In the genomic region with DNA sequence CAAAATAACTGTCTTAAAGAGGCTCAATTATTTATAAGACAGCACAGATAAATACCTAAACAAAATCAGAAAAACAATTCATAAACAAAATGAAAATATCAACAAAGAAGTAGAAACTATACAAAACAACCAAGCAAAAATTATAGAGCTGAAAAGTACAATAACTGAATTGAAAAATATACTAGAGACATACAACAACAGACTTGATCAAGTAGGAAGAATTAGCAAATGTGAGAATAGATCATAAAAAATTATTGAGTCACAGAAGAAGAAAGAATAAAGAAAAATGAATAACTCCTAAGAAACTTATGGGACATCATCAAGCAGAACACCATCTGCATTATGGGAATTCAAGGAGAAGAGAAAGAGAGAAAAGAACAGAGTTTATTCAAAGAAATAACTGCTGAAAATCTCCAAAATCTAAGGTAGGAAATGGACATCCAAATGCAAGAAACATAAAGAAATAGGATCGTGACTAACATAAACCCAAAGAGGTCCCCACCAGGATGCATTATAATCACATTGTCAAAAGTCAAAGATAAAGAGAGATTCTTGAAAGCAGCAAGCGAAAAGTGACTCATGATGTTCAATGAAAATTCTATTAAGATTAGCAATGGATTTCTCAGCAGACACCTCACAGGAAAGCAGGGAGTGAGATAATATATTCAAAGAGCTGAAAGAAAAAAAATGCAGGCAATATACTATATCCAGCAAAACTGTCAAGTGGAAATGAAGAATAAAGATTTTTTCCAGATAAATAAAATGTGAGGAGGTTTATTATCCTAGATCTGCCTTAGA, we compare ENCODE assay signal across 19 cellular contexts.
DNase-seq lines count a peak whose midpoint lies in the region; ATAC-seq and TF ChIP-seq lines count a peak whose summit lies in the region.
"Had no signal": no experiment of that assay in that cellular context is flagged by ENCODE, and none has a peak within 500 bp of the region (broad histone marks: within the 10 kb centered on the region; RNA-seq: fewer than 3 reads in every experiment).

No MANE protein-coding gene starts in this region.

- no peaks in the 10 kb centered on the region for H3K27me3 Mint-ChIP-seq in MCF 10A (ENCODE audit: insufficient read depth, unreplicated experiment)
- H3K27me3 Mint-ChIP-seq: activated CD4-positive, alpha-beta memory T cell treated with anti-CD3 and anti-CD28 coated beads, Interleukin-2, amount 10 ng/mL, durations not matched to agents 7 days and 5 days; naive B cell had no signal

- H3K4me3 ChIP-seq in breast epithelium = no peak overlapping the region
- no peak overlapping the region for H3K4me3 ChIP-seq in SJSA1
- H3K4me3 ChIP-seq: gastrocnemius medialis, psoas muscle had no signal

- no peak for TF ChIP-seq POLR2A in breast epithelium (IDR thresholded peaks at IDR 0.05)

- H3K27me3 ChIP-seq in breast epithelium = no peaks in the 10 kb centered on the region
- H3K27me3 ChIP-seq in SJSA1 (replicated peaks) = no peaks in the 10 kb centered on the region
- H3K27me3 ChIP-seq: gastrocnemius medialis had no signal

- no peaks in the 10 kb centered on the region for H3K4me1 ChIP-seq in breast epithelium
- peaks cover 30% of the 10 kb centered on the region for H3K4me1 ChIP-seq in SJSA1 (replicated peaks)
- H3K4me1 ChIP-seq: gastrocnemius medialis, psoas muscle had no signal

- H3K9me3 ChIP-seq in breast epithelium (peaks cover 17 to 36% of the 10 kb centered on the region in 2 donors), SJSA1 (replicated peaks) (no peaks in the 10 kb centered on the region)
- H3K9me3 ChIP-seq: gastrocnemius medialis, psoas muscle had no signal

- H3K36me3 ChIP-seq in breast epithelium = no peaks in the 10 kb centered on the region
- H3K36me3 ChIP-seq in SJSA1 = no peaks in the 10 kb centered on the region
- H3K36me3 ChIP-seq: gastrocnemius medialis had no signal

- ATAC-seq in HG03039 (IDR thresholded peaks at IDR 0.05; ENCODE audit: unreplicated experiment) = no peak
- ATAC-seq in GM21723 (IDR thresholded peaks at IDR 0.05; ENCODE audit: unreplicated experiment) = no peak
- ATAC-seq: gastrocnemius medialis, psoas muscle had no signal

- no TSS peak for BruUV-seq in MCF 10A (replicated peaks; lab: Mats Ljungman, UMichigan)

- no peak overlapping the region for H3K4me3 Mint-ChIP-seq in MCF 10A (ENCODE audit: unreplicated experiment)
- H3K4me3 Mint-ChIP-seq: activated CD4-positive, alpha-beta memory T cell treated with anti-CD3 and anti-CD28 coated beads, Interleukin-2, amount 10 ng/mL, durations not matched to agents 7 days and 5 days; central memory CD8-positive, alpha-beta T cell; naive B cell had no signal

- peak overlapping the region; percentile 99 for H3K27ac Mint-ChIP-seq in MCF 10A (ENCODE audit: low read depth, unreplicated experiment)
- H3K27ac Mint-ChIP-seq: activated CD4-positive, alpha-beta memory T cell treated with anti-CD3 and anti-CD28 coated beads, Interleukin-2, amount 10 ng/mL, durations not matched to agents 7 days and 5 days had no signal

- peaks cover 8% of the 10 kb centered on the region for H3K9me3 Mint-ChIP-seq in MCF 10A (ENCODE audit: unreplicated experiment)

- H3K4me1 Mint-ChIP-seq in MCF 10A (ENCODE audit: insufficient read depth, unreplicated experiment) = peaks cover 34% of the 10 kb centered on the region
- H3K4me1 Mint-ChIP-seq: central memory CD8-positive, alpha-beta T cell had no signal

- TF ChIP-seq CTCF in MCF 10A (IDR thresholded peaks at IDR 0.05; ENCODE audit: unreplicated experiment) = no peak
- TF ChIP-seq CTCF in breast epithelium (IDR thresholded peaks at IDR 0.05) = no peak

- intact Hi-C loops in MCF 10A (cut with micrococcal nuclease) = loop anchor here (1.0 kb wide), 2 partner anchors 17 to 30 kb away; no protein-coding TSS in a partner anchor
- intact Hi-C loops in breast epithelium (cut with DNase I; ENCODE audit: low total_unique reads) = no loop called here

- DNase-seq in MCF 10A (ENCODE audit: unreplicated experiment) (peak; percentile 20), breast epithelium (ENCODE audit: low spot score in 2 of 2) (no peak), SJSA1 (ENCODE audit: low read depth in 1 of 2, low spot score in 2 of 2) (peak in 1 of 2 experiments; percentile 12), fibroblast of peridontal ligament (ENCODE audit: extremely low read depth) (peak; percentile 26), NCI-H748 (lab: John Stamatoyannopoulos, UW; ENCODE audit: unreplicated experiment) (no peak)
- DNase-seq in stimulated activated CD8-positive, alpha-beta memory T cell treated with anti-CD3 and anti-CD28 coated beads, Interleukin-4, amount 100 ng/mL, for 48 hours = no peak
- DNase-seq: activated CD4-positive, alpha-beta memory T cell treated with anti-CD3 and anti-CD28 coated beads, Interleukin-2, amount 10 ng/mL, durations not matched to agents 7 days and 5 days; activated T-cell treated with anti-CD3 and anti-CD28 coated beads, Interleukin-2, amount 50 U/mL, for 48 hours; gastrocnemius medialis; GF-D8; H7; naive B cell; NCI-H2029 treated with DMSO at 0.1 percent for 48 hours; NCI-H510A treated with DMSO at 0.1 percent for 48 hours; psoas muscle; stimulated activated naive CD8-positive, alpha-beta T cell treated with anti-CD3 and anti-CD28 coated beads, Interleukin-15, Interleukin-2, amounts not matched to agents 100 U/mL and 50 U/mL, for 24 hours had no signal

- no peak overlapping the region for H3K27ac ChIP-seq in breast epithelium
- H3K27ac ChIP-seq in SJSA1 = peak overlapping the region; percentile 82
- H3K27ac ChIP-seq: gastrocnemius medialis, psoas muscle had no signal

- POLR2A ChIA-PET in MCF 10A (lab: Yijun Ruan, JAX) = interaction anchor here (0.8 to 2.2 kb wide), 2 partner anchors 17 to 81 kb away, joined by 3 to 7 read pairs; no protein-coding TSS in a partner anchor

- CTCF ChIA-PET in MCF 10A (lab: Yijun Ruan, JAX) = interaction anchor here (0.7 to 1.5 kb wide), 4 partner anchors 18 to 554 kb away, joined by 3 to 5 read pairs (median 3); no protein-coding TSS in a partner anchor

- H3K36me3 Mint-ChIP-seq in MCF 10A (ENCODE audit: insufficient read depth, unreplicated experiment) = peaks cover 6% of the 10 kb centered on the region

Comparison
In these comparisons a context has a peak if more than half of its experiments do, and no peak if none do; other contexts are left out.
1. DNase-seq: peak in MCF 10A (single experiment) and fibroblast of peridontal ligament (single experiment); none in breast epithelium (0 of 2), stimulated activated CD8-positive, alpha-beta memory T cell treated with anti-CD3 and anti-CD28 coated beads, Interleukin-4, amount 100 ng/mL, for 48 hours (single experiment) and NCI-H748 (single experiment).